In the genomic region with DNA sequence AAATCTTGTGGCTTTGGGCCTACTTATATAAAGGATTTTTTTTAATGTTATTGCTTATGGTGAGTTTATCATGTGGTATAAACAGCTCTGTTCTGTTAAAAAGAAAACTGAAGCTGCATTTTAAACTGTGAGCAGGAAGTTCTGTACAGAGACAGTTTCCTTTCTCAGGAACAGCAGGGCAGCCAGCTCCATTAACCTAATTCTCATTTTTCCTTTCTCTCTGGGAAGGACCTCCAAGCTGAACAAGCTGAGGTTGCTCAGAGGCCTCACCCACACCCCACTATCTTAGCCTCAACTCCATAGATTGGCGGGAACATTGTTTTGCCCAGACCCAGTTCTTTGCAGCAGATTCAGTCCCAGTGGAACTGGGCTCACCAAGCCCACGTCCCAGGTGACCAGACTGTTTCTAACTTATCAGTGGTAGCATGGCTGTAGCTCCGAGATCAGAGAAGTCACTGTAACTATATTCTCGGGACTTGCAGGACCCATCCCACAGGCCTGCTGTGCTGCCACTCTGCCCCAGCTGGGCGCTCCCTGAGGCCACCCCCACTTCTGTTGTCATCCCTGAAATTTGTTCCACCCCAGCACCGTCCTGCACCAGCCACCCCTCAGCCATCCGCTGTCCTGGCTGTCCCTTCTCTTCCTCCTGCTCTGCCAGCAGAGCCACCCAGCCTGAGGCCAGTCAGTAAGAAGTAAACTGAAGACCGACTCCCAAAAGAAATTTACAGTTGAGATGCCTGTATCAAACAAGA, we compare ENCODE assay signal across 10 cellular contexts. TPM values are rescaled to one million over a fixed set of nuclear protein-coding genes. Genes with fewer than 3 reads are reported as not detected.
DNase-seq lines count a peak whose midpoint lies in the region; ATAC-seq and TF ChIP-seq lines count a peak whose summit lies in the region.
"Had no signal": no experiment of that assay in that cellular context is flagged by ENCODE, and none has a peak within 500 bp of the region (broad histone marks: within the 10 kb centered on the region; RNA-seq: fewer than 3 reads in every experiment).

No MANE protein-coding gene starts in this region.

- ATAC-seq in GM19438 (IDR thresholded peaks at IDR 0.05; ENCODE audit: low read depth, unreplicated experiment) (peak; percentile 60), T-helper 17 cell (no peak), heart right ventricle (peak in 6 of 8 donors; percentile 25 to 72 (median 62)), HG02588 (IDR thresholded peaks at IDR 0.05; ENCODE audit: unreplicated experiment) (no peak), HG03469 (IDR thresholded peaks at IDR 0.05; ENCODE audit: unreplicated experiment) (no peak)

- no peaks in the 10 kb centered on the region for H3K27me3 Mint-ChIP-seq in T-helper 17 cell

- 69 to 70% methylated on average over 8 of the region's 8 CpGs for WGBS in heart right ventricle, 2 donors
- WGBS in spleen, 5 donors: 44 to 56% (median 53%) methylated on average over 8 of the region's 8 CpGs

- TF ChIP-seq CTCF in heart right ventricle (IDR thresholded peaks at IDR 0.05) (no peak), spleen (IDR thresholded peaks at IDR 0.05 in 8 of 11, conservative IDR thresholded peaks at IDR 0.05 in 3 of 11) (no peak)

- H3K9me3 ChIP-seq in T-helper 17 cell (ENCODE audit: control insufficient read depth, low read length, poor library complexity, severe bottlenecking) (no peaks in the 10 kb centered on the region), heart right ventricle (peaks cover 0 to 7% (median 0%) of the 10 kb centered on the region in 11 donors), spleen (no peaks in the 10 kb centered on the region)

- no peak for TF ChIP-seq POLR2A in spleen (IDR thresholded peaks at IDR 0.05)

- peak overlapping the region; percentile 76 for H3K4me3 Mint-ChIP-seq in T-helper 17 cell

- H3K36me3 Mint-ChIP-seq in T-helper 17 cell (ENCODE audit: low read depth): peaks cover 3% of the 10 kb centered on the region

- peak overlapping the region; percentile 57 to 75 (median 66) for H3K27ac ChIP-seq in heart right ventricle
- H3K27ac ChIP-seq in spleen: peak overlapping the region in 7 of 8 donors; percentile 6 to 79 (median 62)

- H3K27ac Mint-ChIP-seq in T-helper 17 cell: peak overlapping the region; percentile 69

- H3K4me1 ChIP-seq in heart right ventricle (peaks cover 4 to 61% (median 44%) of the 10 kb centered on the region in 9 donors), spleen (peaks cover 30 to 67% (median 50%) of the 10 kb centered on the region in 6 donors)

- H3K4me3 ChIP-seq in heart right ventricle (peak overlapping the region in 1 of 10 donors; percentile 0), spleen (no peak overlapping the region)

- H3K36me3 ChIP-seq in heart right ventricle (peaks cover 0 to 17% (median 0%) of the 10 kb centered on the region in 9 donors), spleen (no peaks in the 10 kb centered on the region)

- H3K27me3 ChIP-seq in heart right ventricle: no peaks in the 10 kb centered on the region
- no peaks in the 10 kb centered on the region for H3K27me3 ChIP-seq in spleen (replicated peaks in 1 of 7)

- no peak for DNase-seq in T-helper 17 cell
- no peak for DNase-seq in heart right ventricle
- DNase-seq in spleen: no peak
- no peak for DNase-seq in Ammon's horn (ENCODE audit: low spot score)
- no peak for DNase-seq in NCI-H1694 treated with DMSO at 0.1 percent for 48 hours (lab: John Stamatoyannopoulos, UW)
- DNase-seq: activated CD4-positive, alpha-beta T cell treated with anti-CD3 and anti-CD28 coated beads for 4 hours; NCI-H82 had no signal

- intact Hi-C loops in heart right ventricle (cut with DNase I): no loop called here
- intact Hi-C loops in spleen (cut with DNase I; ENCODE audit: low total_unique reads): no loop called here

- peaks cover 16% of the 10 kb centered on the region for H3K4me1 Mint-ChIP-seq in T-helper 17 cell

RNA-seq across cellular contexts. Expression of gene VILL, which starts 33.2 kb away (rescaled TPM):
- total RNA-seq in T-helper 17 cell: 10 to 100 TPM; 21.6 to 30.1 TPM
- total RNA-seq in heart right ventricle: 1 to 10 TPM; 1.2 to 3.7 (median 2.1) TPM
- 1 to 10 TPM; 4.8 to 6.4 TPM for polyA plus RNA-seq in heart right ventricle
- 10 to 100 TPM; 14.4 to 23.4 (median 16.1) TPM for total RNA-seq in spleen
- polyA plus RNA-seq in spleen: 10 to 100 TPM; 19.2 to 21.5 (median 20.1) TPM

Comparison
In these comparisons a context has a peak if more than half of its experiments do, and no peak if none do; other contexts are left out.
1. ATAC-seq: peak in GM19438 (single experiment) and heart right ventricle (6 of 8); none in T-helper 17 cell (single experiment), HG02588 (single experiment) and HG03469 (single experiment).